In the genomic region with DNA sequence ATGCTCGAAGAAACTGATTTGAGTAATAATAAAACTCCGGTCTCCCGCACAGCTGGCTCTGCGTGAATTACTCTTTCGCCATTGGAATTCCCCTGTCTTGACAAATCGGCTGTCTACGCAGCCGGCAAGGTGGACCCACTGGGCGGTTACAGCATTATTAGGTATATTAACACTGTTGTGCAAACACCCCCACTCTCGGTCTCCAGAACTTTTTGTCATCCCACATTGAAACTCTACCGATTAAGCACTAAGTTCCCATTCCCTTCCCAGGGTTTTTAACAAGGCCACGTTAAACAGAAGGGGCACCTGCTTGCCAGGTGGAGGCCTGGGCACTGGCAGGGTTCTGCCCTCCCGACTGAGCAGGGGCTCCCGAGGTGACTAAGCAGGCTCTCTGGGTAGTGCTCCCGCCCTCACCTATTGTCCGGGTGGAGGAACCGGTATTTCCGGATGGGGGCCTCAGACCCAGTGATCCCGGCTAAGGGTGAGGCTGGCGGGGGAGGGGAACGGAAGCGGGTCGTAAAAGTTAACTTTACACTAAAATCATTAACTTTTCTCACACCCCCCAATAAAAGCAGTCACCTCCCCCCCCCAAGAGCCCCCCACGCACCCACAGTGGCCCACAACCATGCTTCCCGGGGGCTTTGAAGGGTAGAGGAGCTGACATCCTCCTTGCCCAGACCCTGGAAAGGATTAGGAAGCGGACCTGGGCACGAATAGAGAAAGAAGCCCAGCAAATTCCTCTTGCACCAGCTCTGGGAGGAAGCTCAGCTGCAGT, we compare ENCODE assay signal across 8 cellular contexts. TPM values are rescaled to one million over a fixed set of nuclear protein-coding genes. Genes with fewer than 3 reads are reported as not detected.
A peak's percentile ranks its signal among the peaks of the same experiment; 100 is the strongest.
DNase-seq lines count a peak whose midpoint lies in the region; ATAC-seq and TF ChIP-seq lines count a peak whose summit lies in the region.

No MANE protein-coding gene starts in this region.

- peaks cover 15% of the 10 kb centered on the region for H3K4me1 ChIP-seq in OCI-LY3 (ENCODE audit: low read length)
- H3K4me1 ChIP-seq in ectodermal cell (ENCODE audit: control insufficient read depth, insufficient read depth, low read length): no peaks in the 10 kb centered on the region
- H3K4me1 ChIP-seq in mesodermal cell (ENCODE audit: control insufficient read depth, insufficient read depth, low read length, poor library complexity, severe bottlenecking): peaks cover 11% of the 10 kb centered on the region

- H3K79me2 ChIP-seq in OCI-LY3 (ENCODE audit: low read length): no peaks in the 10 kb centered on the region

- H2AFZ ChIP-seq in OCI-LY3 (ENCODE audit: low read depth, low read length): peak overlapping the region; percentile 75; the same call in 1 of the 2 replicates

- H3K27me3 ChIP-seq in OCI-LY3 (ENCODE audit: low read depth, low read length): no peaks in the 10 kb centered on the region
- peaks cover 18% of the 10 kb centered on the region for H3K27me3 ChIP-seq in ectodermal cell (ENCODE audit: control insufficient read depth, insufficient read depth, low read length, poor library complexity, severe bottlenecking)

- H4K20me1 ChIP-seq in OCI-LY3 (ENCODE audit: insufficient read depth, low read length): no peaks in the 10 kb centered on the region

- peak; percentile 51 for ATAC-seq in GM21447 (IDR thresholded peaks at IDR 0.05; ENCODE audit: unreplicated experiment)
- ATAC-seq in HG03196 (IDR thresholded peaks at IDR 0.05; ENCODE audit: unreplicated experiment): no peak

- H3K9me3 ChIP-seq in OCI-LY3 (ENCODE audit: insufficient read depth, low read length) (no peaks in the 10 kb centered on the region), ectodermal cell (ENCODE audit: control insufficient read depth, low read length) (no peaks in the 10 kb centered on the region), mesodermal cell (ENCODE audit: control insufficient read depth, low read length) (no peaks in the 10 kb centered on the region)

- H3K4me2 ChIP-seq in OCI-LY3 (ENCODE audit: low read length): peak overlapping the region; percentile 99

- TF ChIP-seq CTCF in AG10803 (conservative IDR thresholded peaks at IDR 0.05; ENCODE audit: low read length) (no peak), OCI-LY3 (IDR thresholded peaks at IDR 0.05; ENCODE audit: low read depth, low read length) (no peak)

- H3K27ac ChIP-seq in OCI-LY3 (ENCODE audit: low read length): no peak overlapping the region
- H3K27ac ChIP-seq in ectodermal cell (ENCODE audit: insufficient read depth, low read depth, low read length, poor library complexity, severe bottlenecking): peak overlapping the region; percentile 69
- peak overlapping the region; percentile 53 for H3K27ac ChIP-seq in mesodermal cell (ENCODE audit: low read depth, low read length, severe bottlenecking)

- no peaks in the 10 kb centered on the region for H3K36me3 ChIP-seq in OCI-LY3 (replicated peaks; ENCODE audit: low read depth, low read length)
- H3K36me3 ChIP-seq in ectodermal cell (ENCODE audit: control insufficient read depth, insufficient read depth, low read length): no peaks in the 10 kb centered on the region
- no peaks in the 10 kb centered on the region for H3K36me3 ChIP-seq in mesodermal cell (ENCODE audit: control insufficient read depth, insufficient read depth, low read length)

- H3K4me3 ChIP-seq in AG10803 (ENCODE audit: low read length) (peak overlapping the region; percentile 79), OCI-LY3 (ENCODE audit: low read length) (peak overlapping the region; percentile 97), ectodermal cell (ENCODE audit: insufficient read depth, low read depth, low read length) (peak overlapping the region; percentile 66), mesodermal cell (ENCODE audit: extremely low read depth, insufficient read depth, low read length, poor library complexity, severe bottlenecking) (peak overlapping the region; percentile 61)

- no peak for DNase-seq in AG10803 (ENCODE audit: low read depth)
- peak; percentile 92 for DNase-seq in ureter (ENCODE audit: low spot score)
- no peak for DNase-seq in epidermal melanocyte (ENCODE audit: insufficient read length, low spot score)

- 3 to 5% methylated on average over 22 to 27 of the region's 27 CpGs for WGBS in ectodermal cell, 2 experiments
- 13 to 24% methylated on average over 12 to 14 of the region's 27 CpGs for WGBS in mesodermal cell (ENCODE audit: insufficient coverage in 2 of 2), 2 experiments

- peak overlapping the region; percentile 70 for H3K9ac ChIP-seq in OCI-LY3 (ENCODE audit: low read length)

RNA-seq across cellular contexts. Expression of a gene that starts 53.5 kb away (rescaled TPM):
- 34.7 TPM for polyA plus RNA-seq in ectodermal cell (2013, experiment 1 of 4)
- polyA plus RNA-seq in ectodermal cell (2013, experiment 2 of 4): 40.6 TPM
- polyA plus RNA-seq in ectodermal cell (2013, experiment 3 of 4): 22.8 TPM
- 26.8 TPM for polyA plus RNA-seq in ectodermal cell (2013, experiment 4 of 4)
- 44.0 TPM for polyA plus RNA-seq in mesodermal cell (2013, experiment 1 of 2)
- polyA plus RNA-seq in mesodermal cell (2013, experiment 2 of 2): 46.7 TPM
- 197 TPM for total RNA-seq in ureter
